ENCODE assay signal across 12 cellular contexts in the genomic region with DNA sequence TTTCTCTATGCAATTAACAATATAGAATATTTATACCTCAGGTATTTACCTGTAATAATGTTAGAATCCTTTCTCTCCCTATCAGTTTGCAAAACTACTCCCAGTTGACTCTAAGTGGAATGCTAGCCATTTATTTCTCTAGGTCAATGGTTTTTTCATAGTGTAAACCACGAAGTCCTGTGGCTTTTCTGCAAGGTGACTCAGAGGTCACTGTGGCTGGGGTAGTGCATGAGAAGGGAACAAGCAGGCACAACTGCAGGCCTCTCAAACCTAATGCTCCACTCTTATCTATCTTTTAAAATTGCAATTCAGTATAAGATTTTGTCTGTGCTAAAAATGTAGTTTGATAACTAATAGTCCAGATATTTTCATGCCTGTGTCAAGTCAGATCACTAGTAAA.
DNase-seq lines count a peak whose midpoint lies in the region; ATAC-seq, FAIRE-seq and TF ChIP-seq lines count a peak whose summit lies in the region.
"Had no signal": no experiment of that assay in that cellular context is flagged by ENCODE, and none has a peak within 500 bp of the region (broad histone marks: within the 10 kb centered on the region; RNA-seq: fewer than 3 reads in every experiment).

No MANE protein-coding gene starts in this region.

- H3K4me3 ChIP-seq in fibroblast of lung (replicated peaks in 1 of 4; ENCODE audit: control extremely low read depth in 1 of 4, insufficient read depth in 1 of 4, low read depth in 3 of 4, low read length in 4 of 4), result no peak overlapping the region

- H3K27ac ChIP-seq in fibroblast of lung (ENCODE audit: insufficient read depth, low read length), result no peak overlapping the region

- H3K79me2 ChIP-seq in fibroblast of lung (ENCODE audit: control insufficient read depth, insufficient read depth, low read length), result no peaks in the 10 kb centered on the region

- no peaks in the 10 kb centered on the region for H3K9me3 ChIP-seq in fibroblast of lung (ENCODE audit: control insufficient read depth, insufficient read depth, low read depth, low read length)

- DNase-seq in activated T-cell treated with anti-CD3 and anti-CD28 coated beads, Interleukin-2, amount 50 U/mL, for 72 hours, result peak; percentile 4 to 7
- no peak for DNase-seq in activated T-cell treated with anti-CD3 and anti-CD28 coated beads, Interleukin-2, amount 50 U/mL, for 24 hours
- DNase-seq in RCC 7860 (ENCODE audit: low spot score), result no peak
- peak; percentile 80 to 87 for DNase-seq in fibroblast of lung (ENCODE audit: low read depth in 2 of 2)
- no peak for DNase-seq in stimulated activated naive CD8-positive, alpha-beta T cell treated with anti-CD3 and anti-CD28 coated beads, Interleukin-15, amount 100 ng/mL, for 72 hours
- DNase-seq in NCI-H187 (lab: John Stamatoyannopoulos, UW), result no peak
- no peak for DNase-seq in activated CD4-positive, alpha-beta T cell treated with anti-CD3 and anti-CD28 coated beads, Interleukin-2, amount 50 U/mL, for 48 hours
- DNase-seq: NCI-H1105 treated with DMSO at 0.1 percent for 48 hours, NCI-H82, T-helper 1 cell had no signal

- H3K4me3 Mint-ChIP-seq in activated T-cell treated with anti-CD3 and anti-CD28 coated beads, Interleukin-2, amount 50 U/mL, for 72 hours, result no peak overlapping the region
- H3K4me3 Mint-ChIP-seq in activated T-cell treated with anti-CD3 and anti-CD28 coated beads, Interleukin-2, amount 50 U/mL, for 24 hours, result no peak overlapping the region
- H3K4me3 Mint-ChIP-seq in stimulated activated naive CD8-positive, alpha-beta T cell treated with anti-CD3 and anti-CD28 coated beads, Interleukin-15, amount 100 ng/mL, for 72 hours, result no peak overlapping the region

- H3K9me3 Mint-ChIP-seq in activated T-cell treated with anti-CD3 and anti-CD28 coated beads, Interleukin-2, amount 50 U/mL, for 72 hours, result no peaks in the 10 kb centered on the region
- no peaks in the 10 kb centered on the region for H3K9me3 Mint-ChIP-seq in activated T-cell treated with anti-CD3 and anti-CD28 coated beads, Interleukin-2, amount 50 U/mL, for 24 hours
- no peaks in the 10 kb centered on the region for H3K9me3 Mint-ChIP-seq in stimulated activated naive CD8-positive, alpha-beta T cell treated with anti-CD3 and anti-CD28 coated beads, Interleukin-15, amount 100 ng/mL, for 72 hours

- no peaks in the 10 kb centered on the region for H3K27me3 Mint-ChIP-seq in activated T-cell treated with anti-CD3 and anti-CD28 coated beads, Interleukin-2, amount 50 U/mL, for 72 hours (ENCODE audit: low read depth)
- H3K27me3 Mint-ChIP-seq in activated T-cell treated with anti-CD3 and anti-CD28 coated beads, Interleukin-2, amount 50 U/mL, for 24 hours, result no peaks in the 10 kb centered on the region
- no peaks in the 10 kb centered on the region for H3K27me3 Mint-ChIP-seq in stimulated activated naive CD8-positive, alpha-beta T cell treated with anti-CD3 and anti-CD28 coated beads, Interleukin-15, amount 100 ng/mL, for 72 hours

- H3K36me3 ChIP-seq in fibroblast of lung (ENCODE audit: control insufficient read depth, insufficient read depth, low read length), result no peaks in the 10 kb centered on the region

- H2AFZ ChIP-seq in fibroblast of lung (ENCODE audit: low read length), result no peak overlapping the region

- H3K27ac Mint-ChIP-seq in activated T-cell treated with anti-CD3 and anti-CD28 coated beads, Interleukin-2, amount 50 U/mL, for 72 hours, result no peak overlapping the region
- H3K27ac Mint-ChIP-seq in activated T-cell treated with anti-CD3 and anti-CD28 coated beads, Interleukin-2, amount 50 U/mL, for 24 hours, result no peak overlapping the region
- H3K27ac Mint-ChIP-seq in stimulated activated naive CD8-positive, alpha-beta T cell treated with anti-CD3 and anti-CD28 coated beads, Interleukin-15, amount 100 ng/mL, for 72 hours, result no peak overlapping the region

- H3K4me1 ChIP-seq in fibroblast of lung (ENCODE audit: control insufficient read depth, extremely low read depth, insufficient read depth, low read length), result peaks cover 3% of the 10 kb centered on the region

- peak overlapping the region; percentile 15 for H3K4me2 ChIP-seq in fibroblast of lung (ENCODE audit: extremely low read depth, insufficient read depth, low read length)

- TF ChIP-seq CTCF in fibroblast of lung (conservative IDR thresholded peaks at IDR 0.05 in 1 of 2, IDR thresholded peaks at IDR 0.05 in 1 of 2; ENCODE audit: low read depth in 1 of 2, low read length in 2 of 2), result no peak

- FAIRE-seq in RCC 7860 (lab: Jason Lieb, UNC), result peak; percentile 45
- FAIRE-seq: islet of Langerhans had no signal

- H3K27me3 ChIP-seq in fibroblast of lung (ENCODE audit: control insufficient read depth, insufficient read depth, low read length), result no peaks in the 10 kb centered on the region

- no peak overlapping the region for H3K9ac ChIP-seq in fibroblast of lung (ENCODE audit: insufficient read depth, low read length)

- peak; percentile 39 to 51 for ATAC-seq in activated T-cell treated with anti-CD3 and anti-CD28 coated beads, Interleukin-2, amount 50 U/mL, for 72 hours (replicated peaks in 1 of 2)
- peak; percentile 49 for ATAC-seq in stimulated activated naive CD8-positive, alpha-beta T cell treated with anti-CD3 and anti-CD28 coated beads, Interleukin-15, amount 100 ng/mL, for 72 hours
- no peak for ATAC-seq in HG03108 (IDR thresholded peaks at IDR 0.05; ENCODE audit: unreplicated experiment)

- H3K4me1 Mint-ChIP-seq in activated T-cell treated with anti-CD3 and anti-CD28 coated beads, Interleukin-2, amount 50 U/mL, for 72 hours (ENCODE audit: low read depth), result no peaks in the 10 kb centered on the region
- peaks cover 7% of the 10 kb centered on the region for H3K4me1 Mint-ChIP-seq in activated T-cell treated with anti-CD3 and anti-CD28 coated beads, Interleukin-2, amount 50 U/mL, for 24 hours (ENCODE audit: low read depth)
- H3K4me1 Mint-ChIP-seq in stimulated activated naive CD8-positive, alpha-beta T cell treated with anti-CD3 and anti-CD28 coated beads, Interleukin-15, amount 100 ng/mL, for 72 hours, result peaks cover 6% of the 10 kb centered on the region

- H3K36me3 Mint-ChIP-seq in activated T-cell treated with anti-CD3 and anti-CD28 coated beads, Interleukin-2, amount 50 U/mL, for 72 hours (ENCODE audit: insufficient read depth in 2 of 2), result no peaks in the 10 kb centered on the region
- no peaks in the 10 kb centered on the region for H3K36me3 Mint-ChIP-seq in activated T-cell treated with anti-CD3 and anti-CD28 coated beads, Interleukin-2, amount 50 U/mL, for 24 hours (ENCODE audit: low read depth)

- H4K20me1 ChIP-seq in fibroblast of lung (ENCODE audit: control insufficient read depth, extremely low read depth, insufficient read depth, low read length), result no peaks in the 10 kb centered on the region

Comparison
In these comparisons a context has a peak if more than half of its experiments do, and no peak if none do; other contexts are left out.
1. DNase-seq: peak in activated T-cell treated with anti-CD3 and anti-CD28 coated beads, Interleukin-2, amount 50 U/mL, for 72 hours (2 of 2) and fibroblast of lung (2 of 2); none in activated T-cell treated with anti-CD3 and anti-CD28 coated beads, Interleukin-2, amount 50 U/mL, for 24 hours (single experiment), RCC 7860 (single experiment), stimulated activated naive CD8-positive, alpha-beta T cell treated with anti-CD3 and anti-CD28 coated beads, Interleukin-15, amount 100 ng/mL, for 72 hours (0 of 2), NCI-H187 (0 of 2) and activated CD4-positive, alpha-beta T cell treated with anti-CD3 and anti-CD28 coated beads, Interleukin-2, amount 50 U/mL, for 48 hours (0 of 2).